In the genomic region with DNA sequence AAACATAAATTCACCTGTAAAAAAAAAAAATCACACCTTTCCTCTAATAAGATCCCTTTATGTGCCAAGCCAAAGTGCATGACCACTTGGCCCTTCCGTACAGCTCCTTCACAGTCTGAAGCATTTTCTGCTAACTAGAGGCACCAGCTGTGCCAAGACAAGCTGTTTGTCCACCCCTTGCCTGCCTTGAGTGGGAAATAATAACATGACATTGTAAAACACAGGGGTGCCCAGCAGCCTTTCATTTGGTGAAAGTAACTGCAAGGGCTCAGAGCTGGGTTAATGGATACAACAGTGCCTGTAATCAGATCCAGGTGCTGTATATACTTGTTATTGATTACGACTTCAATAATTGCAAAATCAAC, we compare ENCODE assay signal across 10 cellular contexts. TPM values are rescaled to one million over a fixed set of nuclear protein-coding genes. Genes with fewer than 3 reads are reported as not detected.
DNase-seq lines count a peak whose midpoint lies in the region; ATAC-seq, FAIRE-seq and TF ChIP-seq lines count a peak whose summit lies in the region.
"Had no signal": no experiment of that assay in that cellular context is flagged by ENCODE, and none has a peak within 500 bp of the region (broad histone marks: within the 10 kb centered on the region; RNA-seq: fewer than 3 reads in every experiment).

No MANE protein-coding gene starts in this region.

- H3K9me3 Mint-ChIP-seq in nephron progenitor cell (peaks cover 36% of the 10 kb centered on the region), Caco-2 (ENCODE audit: unreplicated experiment) (peaks cover 10% of the 10 kb centered on the region)

- H3K9me3 ChIP-seq in Caco-2 (no peaks in the 10 kb centered on the region), kidney (ENCODE audit: control insufficient read depth in 1 of 2, low read length in 2 of 2) (no peaks in the 10 kb centered on the region)

- H3K4me1 ChIP-seq in Caco-2 (peaks cover 4% of the 10 kb centered on the region; the same call in 1 of the 2 replicates), kidney (ENCODE audit: control insufficient read depth in 1 of 2, insufficient read depth in 1 of 2, low read depth in 1 of 2, low read length in 2 of 2) (no peaks in the 10 kb centered on the region)

- POLR2A ChIA-PET in Caco-2 (lab: Charles Lee) = no interaction called here

- H3K27ac Mint-ChIP-seq in nephron progenitor cell = peak overlapping the region; percentile 69
- H3K27ac Mint-ChIP-seq in Caco-2 (ENCODE audit: unreplicated experiment) = no peak overlapping the region

- no peaks in the 10 kb centered on the region for H3K27me3 ChIP-seq in Caco-2 (replicated peaks; ENCODE audit: control insufficient read depth, insufficient read depth, low read length)

- H3K36me3 ChIP-seq in Caco-2 (ENCODE audit: control insufficient read depth, insufficient read depth, low read length) = no peaks in the 10 kb centered on the region
- no peaks in the 10 kb centered on the region for H3K36me3 ChIP-seq in kidney (ENCODE audit: control insufficient read depth in 1 of 2, insufficient read depth in 2 of 2, low read length in 2 of 2)

- H3K27me3 Mint-ChIP-seq in nephron progenitor cell (ENCODE audit: low read depth, poor library complexity) (no peaks in the 10 kb centered on the region), Caco-2 (ENCODE audit: insufficient read depth, unreplicated experiment) (no peaks in the 10 kb centered on the region)

- H3K4me3 Mint-ChIP-seq in nephron progenitor cell (no peak overlapping the region), Caco-2 (ENCODE audit: unreplicated experiment) (no peak overlapping the region)

- no peak overlapping the region for H3K9ac ChIP-seq in kidney (ENCODE audit: low read length in 2 of 2)

- FAIRE-seq in kidney (lab: Jason Lieb, UNC) = no peak
- FAIRE-seq: A204.1, astrocyte had no signal

- H3K27ac ChIP-seq in kidney (ENCODE audit: low read depth in 2 of 2, low read length in 2 of 2) = no peak overlapping the region

- peak; percentile 11 for ATAC-seq in GM21723 (IDR thresholded peaks at IDR 0.05; ENCODE audit: unreplicated experiment)

- H3K36me3 Mint-ChIP-seq in nephron progenitor cell (ENCODE audit: low read depth) = peaks cover 5% of the 10 kb centered on the region
- no peaks in the 10 kb centered on the region for H3K36me3 Mint-ChIP-seq in Caco-2 (ENCODE audit: insufficient read depth, unreplicated experiment)

- no peak overlapping the region for H3K4me3 ChIP-seq in Caco-2 (ENCODE audit: low read depth, low read length)
- H3K4me3 ChIP-seq in kidney (ENCODE audit: low read length in 2 of 2) = no peak overlapping the region

- H3K4me1 Mint-ChIP-seq in nephron progenitor cell (peaks cover 25% of the 10 kb centered on the region), Caco-2 (ENCODE audit: low read depth, unreplicated experiment) (no peaks in the 10 kb centered on the region)

- intact Hi-C loops in Caco-2 (cut with micrococcal nuclease; ENCODE audit: unreplicated experiment) = no loop called here
- intact Hi-C loops in kidney (cut with DNase I) = no loop called here

- DNase-seq in NCI-H2227 (lab: John Stamatoyannopoulos, UW; ENCODE audit: unreplicated experiment) (peak; percentile 38), NCI-H2227 treated with DMSO at 0.1 percent for 48 hours (lab: John Stamatoyannopoulos, UW) (no peak), NAMALWA (ENCODE audit: low spot score) (peak; percentile 28), nephron progenitor cell (no peak), Caco-2 (no peak), kidney (no peak), activated gamma-delta T cell (lab: John Stamatoyannopoulos, UW) (no peak)

- TF ChIP-seq CTCF in nephron progenitor cell (IDR thresholded peaks at IDR 0.05) (no peak), Caco-2 (IDR thresholded peaks at IDR 0.05; ENCODE audit: insufficient read depth in 1 of 2, low read depth in 1 of 2, low read length in 1 of 2, severe bottlenecking in 1 of 2, unreplicated experiment in 1 of 2) (no peak), kidney (IDR thresholded peaks at IDR 0.05; ENCODE audit: borderline replicate concordance, extremely low read depth, insufficient read depth) (no peak)

- no TSS peak for BruUV-seq in Caco-2 (replicated peaks; lab: Mats Ljungman, UMichigan)

- CTCF ChIA-PET in Caco-2 (lab: Charles Lee) = interaction anchor here (0.7 kb wide), 1 partner anchor 34 kb away, joined by 3 read pairs; no protein-coding TSS in a partner anchor

RNA-seq across cellular contexts. Expression of a gene that starts 59.2 kb away (rescaled TPM):
- total RNA-seq in Caco-2 (2022) (20.1 and 22.0 TPM in 2 replicates), kidney (1.4 TPM)
- 0.19 TPM for polyA plus RNA-seq in kidney (ENCODE audit: insufficient read depth, low read depth, low replicate concordance)

Comparison
In these comparisons a context has a peak if more than half of its experiments do, and no peak if none do; other contexts are left out.
1. DNase-seq: peak in NCI-H2227 (single experiment) and NAMALWA (single experiment); none in NCI-H2227 treated with DMSO at 0.1 percent for 48 hours (single experiment), nephron progenitor cell (single experiment), Caco-2 (0 of 2), kidney (single experiment) and activated gamma-delta T cell (single experiment).